Comparison of ENCODE assay signal across 15 cellular contexts in the genomic region with DNA sequence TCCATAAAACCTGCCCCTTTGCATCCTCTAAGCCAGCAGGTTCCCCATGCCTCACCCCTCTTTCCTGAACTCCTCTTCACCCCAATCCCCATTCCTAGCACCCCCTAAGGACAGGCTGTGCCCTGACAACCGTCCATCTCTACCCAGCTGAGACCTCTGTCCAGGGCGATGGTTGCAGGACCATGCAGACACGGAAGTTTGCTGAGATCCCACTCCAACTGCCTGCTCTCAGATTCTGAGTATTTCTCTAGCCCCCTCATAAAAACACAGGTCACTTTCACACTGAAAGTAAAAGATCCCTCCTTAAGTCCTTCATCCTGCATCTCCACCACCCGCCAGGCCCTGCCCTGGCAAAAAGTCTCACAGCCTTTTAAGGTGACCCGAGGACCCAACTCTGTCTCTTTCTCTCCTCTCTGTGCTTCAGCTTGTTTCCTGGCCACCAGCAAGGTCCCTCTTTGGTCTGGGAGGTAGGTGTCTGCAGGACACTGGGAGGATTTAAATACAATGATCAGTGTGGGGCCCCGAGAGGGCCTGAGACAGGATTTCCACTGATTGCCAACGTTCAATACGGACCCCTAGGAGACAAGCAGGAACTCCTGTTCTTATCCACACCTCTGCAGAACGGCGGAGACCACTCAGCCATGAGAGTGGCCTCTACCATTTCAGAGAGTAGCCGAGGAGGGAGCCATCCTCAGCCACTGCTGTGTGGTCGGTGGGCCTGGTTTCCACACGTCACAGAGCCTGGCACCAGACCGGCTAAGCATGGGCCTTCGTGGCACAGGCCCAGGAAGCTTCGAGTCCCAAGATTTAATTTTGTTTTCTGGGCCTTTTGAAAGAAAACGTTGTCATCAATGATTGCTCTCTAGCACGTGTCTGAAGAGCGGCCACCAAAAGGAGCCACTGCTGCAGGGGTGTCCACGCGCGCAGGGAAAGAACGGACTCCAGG. TPM values are rescaled to one million over a fixed set of nuclear protein-coding genes. Genes with fewer than 3 reads are reported as not detected.
DNase-seq lines count a peak whose midpoint lies in the region; ATAC-seq, FAIRE-seq and TF ChIP-seq lines count a peak whose summit lies in the region.
"Had no signal": no experiment of that assay in that cellular context is flagged by ENCODE, and none has a peak within 500 bp of the region (broad histone marks: within the 10 kb centered on the region; RNA-seq: fewer than 3 reads in every experiment).

No MANE protein-coding gene starts in this region.

- no peaks in the 10 kb centered on the region for H3K36me3 Mint-ChIP-seq in WTC11

- TF ChIP-seq CTCF in WTC11 (IDR thresholded peaks at IDR 0.05) (no peak), keratinocyte (optimal IDR thresholded peaks at IDR 0.05 in 1 of 3, IDR thresholded peaks at IDR 0.05 in 1 of 3, conservative IDR thresholded peaks at IDR 0.05 in 1 of 3; ENCODE audit: extremely low read depth in 1 of 3, insufficient read depth in 2 of 3, low read length in 3 of 3) (no peak), uterus (IDR thresholded peaks at IDR 0.05) (no peak)

- H4K20me1 ChIP-seq in keratinocyte (ENCODE audit: control insufficient read depth, extremely low read depth, insufficient read depth, low read length) = no peaks in the 10 kb centered on the region

- peak; percentile 48 for DNase-seq in activated effector memory CD4-positive, alpha-beta T cell treated with anti-CD3 and anti-CD28 coated beads, Interleukin-2, amount 50 U/mL, for 16 hours
- no peak for DNase-seq in activated effector memory CD4-positive, alpha-beta T cell treated with Interleukin-2 at 50 U/mL for 16 hours
- DNase-seq in WTC11 (ENCODE audit: low spot score) (peak; percentile 4), keratinocyte (ENCODE audit: low read depth, low spot score) (no peak), uterus (no peak)
- DNase-seq in stimulated activated naive CD8-positive, alpha-beta T cell treated with anti-CD3 and anti-CD28 coated beads, Interleukin-15, amount 100 ng/mL, for 72 hours = no peak
- DNase-seq: DND-41, H9, NCI-H1105, NCI-H69 had no signal

- no peak for TF ChIP-seq POLR2A in uterus (IDR thresholded peaks at IDR 0.05)

- H3K9me3 Mint-ChIP-seq in WTC11 = no peaks in the 10 kb centered on the region
- H3K9me3 Mint-ChIP-seq in stimulated activated naive CD8-positive, alpha-beta T cell treated with anti-CD3 and anti-CD28 coated beads, Interleukin-15, amount 100 ng/mL, for 72 hours = no peaks in the 10 kb centered on the region
- H3K9me3 Mint-ChIP-seq: H9 had no signal

- no peaks in the 10 kb centered on the region for H3K27me3 Mint-ChIP-seq in WTC11 (ENCODE audit: low read depth)
- peaks cover 8% of the 10 kb centered on the region for H3K27me3 Mint-ChIP-seq in stimulated activated naive CD8-positive, alpha-beta T cell treated with anti-CD3 and anti-CD28 coated beads, Interleukin-15, amount 100 ng/mL, for 72 hours

- H3K27ac Mint-ChIP-seq in WTC11 = no peak overlapping the region
- H3K27ac Mint-ChIP-seq in stimulated activated naive CD8-positive, alpha-beta T cell treated with anti-CD3 and anti-CD28 coated beads, Interleukin-15, amount 100 ng/mL, for 72 hours = no peak overlapping the region
- H3K27ac Mint-ChIP-seq: H9 had no signal

- no peaks in the 10 kb centered on the region for H3K4me1 Mint-ChIP-seq in WTC11
- H3K4me1 Mint-ChIP-seq in stimulated activated naive CD8-positive, alpha-beta T cell treated with anti-CD3 and anti-CD28 coated beads, Interleukin-15, amount 100 ng/mL, for 72 hours = peaks cover 38% of the 10 kb centered on the region

- no peak overlapping the region for H3K4me3 Mint-ChIP-seq in WTC11
- H3K4me3 Mint-ChIP-seq in stimulated activated naive CD8-positive, alpha-beta T cell treated with anti-CD3 and anti-CD28 coated beads, Interleukin-15, amount 100 ng/mL, for 72 hours = peak overlapping the region; percentile 51 to 54
- H3K4me3 Mint-ChIP-seq: H9 had no signal

- H3K79me2 ChIP-seq in keratinocyte (ENCODE audit: control insufficient read depth, insufficient read depth, low read length) = no peaks in the 10 kb centered on the region

- dilution Hi-C loops in keratinocyte (cut with MboI; ENCODE audit: extremely low pct_ligation_motif_present, low sequenced_read_pairs) = no loop called here

- H3K36me3 ChIP-seq in keratinocyte (ENCODE audit: control insufficient read depth in 2 of 2, extremely low read depth in 1 of 2, insufficient read depth in 2 of 2, low read length in 2 of 2) = no peaks in the 10 kb centered on the region
- no peaks in the 10 kb centered on the region for H3K36me3 ChIP-seq in uterus

- H3K4me3 ChIP-seq in keratinocyte (ENCODE audit: control insufficient read depth in 2 of 3, extremely low read depth in 1 of 3, insufficient read depth in 2 of 3, low read depth in 1 of 3, low read length in 3 of 3) (no peak overlapping the region), uterus (no peak overlapping the region)

- H3K27ac ChIP-seq in keratinocyte (ENCODE audit: control insufficient read depth, insufficient read depth, low read length) = peak overlapping the region; percentile 77
- H3K27ac ChIP-seq in uterus = no peak overlapping the region

- ATAC-seq in WTC11 = no peak
- no peak for ATAC-seq in stimulated activated naive CD8-positive, alpha-beta T cell treated with anti-CD3 and anti-CD28 coated beads, Interleukin-15, amount 100 ng/mL, for 72 hours
- ATAC-seq in GM21529 (IDR thresholded peaks at IDR 0.05; ENCODE audit: unreplicated experiment) = no peak
- no peak for ATAC-seq in HG03571 (IDR thresholded peaks at IDR 0.05; ENCODE audit: unreplicated experiment)

- no peak for FAIRE-seq in keratinocyte (lab: Jason Lieb, UNC)

- no peak overlapping the region for H2AFZ ChIP-seq in keratinocyte (ENCODE audit: control insufficient read depth, low read length)

- peaks cover 54% of the 10 kb centered on the region for H3K4me1 ChIP-seq in keratinocyte (ENCODE audit: control insufficient read depth, extremely low read depth, insufficient read depth, low read length)
- H3K4me1 ChIP-seq in uterus = peaks cover 0 to 8% of the 10 kb centered on the region in 2 donors

- H3K4me2 ChIP-seq in keratinocyte (ENCODE audit: control insufficient read depth, extremely low read depth, insufficient read depth, low read depth, low read length) = peak overlapping the region; percentile 68

- CTCF ChIA-PET in WTC11 (lab: Charles Lee) = no interaction called here

- H3K9me3 ChIP-seq in keratinocyte (ENCODE audit: control insufficient read depth, low read depth, low read length) (no peaks in the 10 kb centered on the region), uterus (no peaks in the 10 kb centered on the region)

- intact Hi-C loops in uterus (cut with DNase I; ENCODE audit: low total_unique reads) = no loop called here

- H3K9me1 ChIP-seq in keratinocyte (ENCODE audit: control insufficient read depth, extremely low read depth, insufficient read depth, low read length) = peaks cover 3% of the 10 kb centered on the region

- H3K27me3 ChIP-seq in keratinocyte (ENCODE audit: control insufficient read depth, extremely low read depth, insufficient read depth, low read length) (no peaks in the 10 kb centered on the region), uterus (no peaks in the 10 kb centered on the region)

- POLR2A ChIA-PET in WTC11 (lab: Charles Lee) = no interaction called here

- H3K9ac ChIP-seq in keratinocyte (ENCODE audit: control insufficient read depth, extremely low read depth, insufficient read depth, low read length) = peak overlapping the region; percentile 67

TF ChIP-seq in WTC11, 78 proteins besides CTCF, POLR2A, EP300 and RAD21 (continues in another document):
- no peak for TF ChIP-seq NR1H2 (CRISPR knock-in tag; IDR thresholded peaks at IDR 0.05)
- no peak for TF ChIP-seq GTF2I (CRISPR knock-in tag; conservative IDR thresholded peaks at IDR 0.05)
- TF ChIP-seq, protein P1, sequence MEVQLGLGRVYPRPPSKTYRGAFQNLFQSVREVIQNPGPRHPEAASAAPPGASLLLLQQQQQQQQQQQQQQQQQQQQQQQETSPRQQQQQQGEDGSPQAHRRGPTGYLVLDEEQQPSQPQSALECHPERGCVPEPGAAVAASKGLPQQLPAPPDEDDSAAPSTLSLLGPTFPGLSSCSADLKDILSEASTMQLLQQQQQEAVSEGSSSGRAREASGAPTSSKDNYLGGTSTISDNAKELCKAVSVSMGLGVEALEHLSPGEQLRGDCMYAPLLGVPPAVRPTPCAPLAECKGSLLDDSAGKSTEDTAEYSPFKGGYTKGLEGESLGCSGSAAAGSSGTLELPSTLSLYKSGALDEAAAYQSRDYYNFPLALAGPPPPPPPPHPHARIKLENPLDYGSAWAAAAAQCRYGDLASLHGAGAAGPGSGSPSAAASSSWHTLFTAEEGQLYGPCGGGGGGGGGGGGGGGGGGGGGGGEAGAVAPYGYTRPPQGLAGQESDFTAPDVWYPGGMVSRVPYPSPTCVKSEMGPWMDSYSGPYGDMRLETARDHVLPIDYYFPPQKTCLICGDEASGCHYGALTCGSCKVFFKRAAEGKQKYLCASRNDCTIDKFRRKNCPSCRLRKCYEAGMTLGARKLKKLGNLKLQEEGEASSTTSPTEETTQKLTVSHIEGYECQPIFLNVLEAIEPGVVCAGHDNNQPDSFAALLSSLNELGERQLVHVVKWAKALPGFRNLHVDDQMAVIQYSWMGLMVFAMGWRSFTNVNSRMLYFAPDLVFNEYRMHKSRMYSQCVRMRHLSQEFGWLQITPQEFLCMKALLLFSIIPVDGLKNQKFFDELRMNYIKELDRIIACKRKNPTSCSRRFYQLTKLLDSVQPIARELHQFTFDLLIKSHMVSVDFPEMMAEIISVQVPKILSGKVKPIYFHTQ (CRISPR knock-in tag; IDR thresholded peaks at IDR 0.05) = no peak

RNA-seq across cellular contexts. Expression of a gene that starts 27.9 kb away (rescaled TPM):
- not detected in 3 replicates for total RNA-seq in WTC11 (2021)
- polyA plus RNA-seq in keratinocyte = 7.6 to 20.2 TPM (median 14.1 TPM) in 3 replicates
- 16.6 TPM for polyA plus RNA-seq in keratinocyte (2011; ENCODE audit: low read depth)
- 10.4 and 31.2 TPM in 2 replicates for polyA plus RNA-seq in keratinocyte (2011; cell fraction: cytosol; rRNA removed)
- 11.9 and 17.6 TPM in 2 replicates for polyA plus RNA-seq in keratinocyte (2011; cell fraction: nucleus; rRNA removed)
- 15.7 and 23.6 TPM in 2 replicates for polyA plus RNA-seq in keratinocyte (2012; ENCODE audit: low replicate concordance)
- polyA minus RNA-seq in keratinocyte = 2.7 to 5.2 TPM (median 4.4 TPM) in 3 replicates
- polyA minus RNA-seq in keratinocyte (2011; cell fraction: cytosol; rRNA and poly(A)+ RNA removed) = 17.1 TPM
- polyA minus RNA-seq in keratinocyte (2011; cell fraction: nucleus; rRNA and poly(A)+ RNA removed) = 4.6 and 6.0 TPM in 2 replicates
- total RNA-seq in uterus = not detected
- total RNA-seq: fibroblast of villous mesenchyme, H9, SK-MEL-5 had no signal
- polyA plus RNA-seq: neural cell had no signal

RNA-seq across cellular contexts. Expression of a gene that starts 53.3 kb away (rescaled TPM):
- total RNA-seq in WTC11 (2021) = 0.23 TPM in 1 of 3 replicates, not detected in the others
- polyA plus RNA-seq in keratinocyte = 5.7 to 11.4 TPM (median 7.3 TPM) in 3 replicates
- polyA plus RNA-seq in keratinocyte (2011; ENCODE audit: low read depth) = 251 TPM
- polyA plus RNA-seq in keratinocyte (2011; cell fraction: cytosol; rRNA removed) = 2.1 and 5.6 TPM in 2 replicates
- 5.2 and 5.9 TPM in 2 replicates for polyA plus RNA-seq in keratinocyte (2011; cell fraction: nucleus; rRNA removed)
- 19.1 and 439 TPM in 2 replicates for polyA plus RNA-seq in keratinocyte (2012; ENCODE audit: low replicate concordance)
- 0.39 to 0.66 TPM in 2 of 3 replicates, not detected in the other for polyA minus RNA-seq in keratinocyte
- 4.0 TPM for polyA minus RNA-seq in keratinocyte (2011; cell fraction: cytosol; rRNA and poly(A)+ RNA removed)
- polyA minus RNA-seq in keratinocyte (2011; cell fraction: nucleus; rRNA and poly(A)+ RNA removed) = 4.1 and 6.1 TPM in 2 replicates
- total RNA-seq in uterus = not detected
- total RNA-seq: fibroblast of villous mesenchyme, H9, SK-MEL-5 had no signal
- polyA plus RNA-seq: neural cell had no signal

Comparison
In these comparisons a context has a peak if more than half of its experiments do, and no peak if none do; other contexts are left out.
1. DNase-seq: peak in activated effector memory CD4-positive, alpha-beta T cell treated with anti-CD3 and anti-CD28 coated beads, Interleukin-2, amount 50 U/mL, for 16 hours (single experiment) and WTC11 (single experiment); none in activated effector memory CD4-positive, alpha-beta T cell treated with Interleukin-2 at 50 U/mL for 16 hours (single experiment), keratinocyte (single experiment), stimulated activated naive CD8-positive, alpha-beta T cell treated with anti-CD3 and anti-CD28 coated beads, Interleukin-15, amount 100 ng/mL, for 72 hours (0 of 2) and uterus (0 of 2).